In genomic region chr11:23885801-23886200, GRCh38 we compare ENCODE assay signal across 25 cellular contexts.
"Had no signal": no experiment of that assay in that cellular context is flagged by ENCODE, and none has a peak within 500 bp of the region (broad histone marks: within the 10 kb centered on the region; RNA-seq: fewer than 3 reads in every experiment).

No MANE protein-coding gene starts in this region.

- H3K4me2 ChIP-seq: hepatocyte had no signal

- H3K27ac Mint-ChIP-seq: mesothelial cell of epicardium; naive thymus-derived CD4-positive, alpha-beta T cell; natural killer cell treated with Interleukin-12 subunit alpha and Interleukin-12 subunit beta and Interleukin-15 and Interleukin-18, amount 100 ng/mL, for 72 hours; progenitor cell of endocrine pancreas; stimulated activated effector memory CD8-positive, alpha-beta T cell treated with anti-CD3 and anti-CD28 coated beads, Interleukin-12 subunit alpha, Interleukin-12 subunit beta, amount 100 ng/mL, for 72 hours; stimulated activated naive CD8-positive, alpha-beta T cell treated with anti-CD3 and anti-CD28 coated beads, Interleukin-15, amount 100 ng/mL, for 72 hours; type B pancreatic cell had no signal

- H3K36me3 ChIP-seq: heart right ventricle, lower lobe of right lung, ovary, sigmoid colon, spleen, tibial nerve, uterus had no signal

- ATAC-seq: heart right ventricle; left lobe of liver; lower lobe of right lung; mucosa of descending colon; naive thymus-derived CD4-positive, alpha-beta T cell; natural killer cell treated with Interleukin-12 subunit alpha and Interleukin-12 subunit beta and Interleukin-15 and Interleukin-18, amount 100 ng/mL, for 72 hours; stimulated activated effector memory CD8-positive, alpha-beta T cell treated with anti-CD3 and anti-CD28 coated beads, Interleukin-12 subunit alpha, Interleukin-12 subunit beta, amount 100 ng/mL, for 72 hours; stimulated activated naive CD8-positive, alpha-beta T cell treated with anti-CD3 and anti-CD28 coated beads, Interleukin-15, amount 100 ng/mL, for 72 hours had no signal

- H3K79me2 ChIP-seq: hepatocyte had no signal

- H3K4me1 Mint-ChIP-seq: mesothelial cell of epicardium; naive thymus-derived CD4-positive, alpha-beta T cell; stimulated activated effector memory CD8-positive, alpha-beta T cell treated with anti-CD3 and anti-CD28 coated beads, Interleukin-12 subunit alpha, Interleukin-12 subunit beta, amount 100 ng/mL, for 72 hours; stimulated activated naive CD8-positive, alpha-beta T cell treated with anti-CD3 and anti-CD28 coated beads, Interleukin-15, amount 100 ng/mL, for 72 hours had no signal

- H3K4me3 Mint-ChIP-seq: mesothelial cell of epicardium; naive thymus-derived CD4-positive, alpha-beta T cell; natural killer cell treated with Interleukin-12 subunit alpha and Interleukin-12 subunit beta and Interleukin-15 and Interleukin-18, amount 100 ng/mL, for 72 hours; stimulated activated effector memory CD8-positive, alpha-beta T cell treated with anti-CD3 and anti-CD28 coated beads, Interleukin-12 subunit alpha, Interleukin-12 subunit beta, amount 100 ng/mL, for 72 hours; stimulated activated naive CD8-positive, alpha-beta T cell treated with anti-CD3 and anti-CD28 coated beads, Interleukin-15, amount 100 ng/mL, for 72 hours; type B pancreatic cell had no signal

- H3K27me3 ChIP-seq: heart right ventricle, hepatocyte, ovary, sigmoid colon, spleen, tibial nerve, uterus had no signal

- H3K4me1 ChIP-seq: heart right ventricle, lower lobe of right lung, sigmoid colon, spleen, uterus had no signal

- H3K27me3 Mint-ChIP-seq: naive thymus-derived CD4-positive, alpha-beta T cell; natural killer cell treated with Interleukin-12 subunit alpha and Interleukin-12 subunit beta and Interleukin-15 and Interleukin-18, amount 100 ng/mL, for 72 hours; progenitor cell of endocrine pancreas; stimulated activated naive CD8-positive, alpha-beta T cell treated with anti-CD3 and anti-CD28 coated beads, Interleukin-15, amount 100 ng/mL, for 72 hours; type B pancreatic cell had no signal

- DNase-seq: heart right ventricle; islet precursor cell; lower lobe of right lung; mammary epithelial cell; mesenchymal stem cell; mucosa of descending colon; naive thymus-derived CD4-positive, alpha-beta T cell; ovary; retina; sigmoid colon; small intestine; spleen; stimulated activated CD4-positive, alpha-beta T cell treated with anti-CD3 and anti-CD28 coated beads, Interleukin-4, amount 100 ng/mL, for 24 hours; stimulated activated naive CD4-positive, alpha-beta T cell; stimulated activated naive CD8-positive, alpha-beta T cell treated with anti-CD3 and anti-CD28 coated beads, Interleukin-15, amount 100 ng/mL, for 72 hours; substantia nigra; uterus had no signal

- H2AFZ ChIP-seq: hepatocyte had no signal

- H3K9me3 ChIP-seq: lower lobe of right lung, mucosa of descending colon, ovary, sigmoid colon, tibial nerve, uterus had no signal

- H3K27ac ChIP-seq: heart right ventricle, hepatocyte, lower lobe of right lung, ovary, sigmoid colon, spleen, tibial nerve, uterus had no signal

- H3K4me3 ChIP-seq: heart right ventricle, hepatocyte, lower lobe of right lung, mucosa of descending colon, ovary, sigmoid colon, spleen, tibial nerve, uterus had no signal

- FAIRE-seq: small intestine had no signal

- H3K36me3 Mint-ChIP-seq: mesothelial cell of epicardium; naive thymus-derived CD4-positive, alpha-beta T cell; natural killer cell treated with Interleukin-12 subunit alpha and Interleukin-12 subunit beta and Interleukin-15 and Interleukin-18, amount 100 ng/mL, for 72 hours; stimulated activated effector memory CD8-positive, alpha-beta T cell treated with anti-CD3 and anti-CD28 coated beads, Interleukin-12 subunit alpha, Interleukin-12 subunit beta, amount 100 ng/mL, for 72 hours; type B pancreatic cell had no signal
